In genomic region chr10:14838582-14839304, GRCh38 we compare ENCODE assay signal across 8 cellular contexts. TPM values are rescaled to one million over a fixed set of nuclear protein-coding genes. Genes with fewer than 3 reads are reported as not detected.
DNase-seq lines count a peak whose midpoint lies in the region; ATAC-seq and TF ChIP-seq lines count a peak whose summit lies in the region.

No MANE protein-coding gene starts in this region.

- peak overlapping the region; percentile 94 for H3K27ac ChIP-seq in A673 (ENCODE audit: low read depth, low read length, poor library complexity, severe bottlenecking)
- H3K27ac ChIP-seq in esophagus squamous epithelium = peak overlapping the region; percentile 95 to 96 (median 96)
- peak overlapping the region; percentile 94 to 97 (median 96) for H3K27ac ChIP-seq in upper lobe of left lung

- H3K27ac Mint-ChIP-seq in activated CD8-positive, alpha-beta memory T cell treated with anti-CD3 and anti-CD28 coated beads, Interleukin-2, amount 10 ng/mL, durations not matched to agents 7 days and 5 days = peak overlapping the region; percentile 94
- peak overlapping the region; percentile 95 to 99 (median 98) for H3K27ac Mint-ChIP-seq in naive thymus-derived CD8-positive, alpha-beta T cell

- no peaks in the 10 kb centered on the region for H3K27me3 ChIP-seq in A673 (replicated peaks; ENCODE audit: insufficient read depth, low read depth, low read length, poor library complexity)
- no peaks in the 10 kb centered on the region for H3K27me3 ChIP-seq in esophagus squamous epithelium
- H3K27me3 ChIP-seq in upper lobe of left lung = no peaks in the 10 kb centered on the region

- peak overlapping the region; percentile 99 for H3K4me3 ChIP-seq in A673 (ENCODE audit: low read depth, low read length, poor library complexity, severe bottlenecking)
- peak overlapping the region; percentile 76 to 99 (median 86) for H3K4me3 ChIP-seq in esophagus squamous epithelium
- peak overlapping the region; percentile 86 to 97 (median 96) for H3K4me3 ChIP-seq in upper lobe of left lung

- H3K36me3 ChIP-seq in A673 (ENCODE audit: insufficient read depth, low read length, poor library complexity, severe bottlenecking) = peaks cover 38% of the 10 kb centered on the region
- H3K36me3 ChIP-seq in esophagus squamous epithelium = peaks cover 11 to 43% (median 12%) of the 10 kb centered on the region in 3 donors
- peaks cover 5 to 37% (median 22%) of the 10 kb centered on the region in 4 donors for H3K36me3 ChIP-seq in upper lobe of left lung

- H3K9me3 Mint-ChIP-seq in activated CD8-positive, alpha-beta memory T cell treated with anti-CD3 and anti-CD28 coated beads, Interleukin-2, amount 10 ng/mL, durations not matched to agents 7 days and 5 days (ENCODE audit: low read depth) = no peaks in the 10 kb centered on the region
- no peaks in the 10 kb centered on the region for H3K9me3 Mint-ChIP-seq in naive thymus-derived CD8-positive, alpha-beta T cell

- in situ Hi-C loops in KBM-7 (cut with MboI; ENCODE audit: low pct_unique_long_range_greater_than_20kb, low sequenced_read_pairs) = loop anchor here (25.0 kb wide), 1 partner anchor 301 kb away; no protein-coding TSS in a partner anchor

- peaks cover 22% of the 10 kb centered on the region for H3K4me1 Mint-ChIP-seq in activated CD8-positive, alpha-beta memory T cell treated with anti-CD3 and anti-CD28 coated beads, Interleukin-2, amount 10 ng/mL, durations not matched to agents 7 days and 5 days
- H3K4me1 Mint-ChIP-seq in naive thymus-derived CD8-positive, alpha-beta T cell = peaks cover 11 to 41% (median 28%) of the 10 kb centered on the region in 4 donors

- WGBS in esophagus squamous epithelium, 2 donors = 0% methylated on average over 6 to 9 of the region's 60 CpGs
- 1 to 3% methylated on average over 7 to 30 of the region's 60 CpGs for WGBS in upper lobe of left lung, 2 donors

- peak overlapping the region; percentile 95 for H3K4me3 Mint-ChIP-seq in activated CD8-positive, alpha-beta memory T cell treated with anti-CD3 and anti-CD28 coated beads, Interleukin-2, amount 10 ng/mL, durations not matched to agents 7 days and 5 days
- H3K4me3 Mint-ChIP-seq in naive thymus-derived CD8-positive, alpha-beta T cell = peak overlapping the region; percentile 88 to 99 (median 94)

- H3K9me3 ChIP-seq in A673 (ENCODE audit: low read depth, low read length, poor library complexity, severe bottlenecking) (no peaks in the 10 kb centered on the region), esophagus squamous epithelium (no peaks in the 10 kb centered on the region), upper lobe of left lung (no peaks in the 10 kb centered on the region)

- TF ChIP-seq CTCF in A673 (conservative IDR thresholded peaks at IDR 0.05; ENCODE audit: low read depth, low read length) (no peak), esophagus squamous epithelium (IDR thresholded peaks at IDR 0.05) (no peak), upper lobe of left lung (IDR thresholded peaks at IDR 0.05) (no peak)

- TF ChIP-seq POLR2A in esophagus squamous epithelium (IDR thresholded peaks at IDR 0.05) = no peak
- no peak for TF ChIP-seq POLR2A in upper lobe of left lung (IDR thresholded peaks at IDR 0.05)

- H3K27me3 Mint-ChIP-seq in activated CD8-positive, alpha-beta memory T cell treated with anti-CD3 and anti-CD28 coated beads, Interleukin-2, amount 10 ng/mL, durations not matched to agents 7 days and 5 days = no peaks in the 10 kb centered on the region
- no peaks in the 10 kb centered on the region for H3K27me3 Mint-ChIP-seq in naive thymus-derived CD8-positive, alpha-beta T cell

- intact Hi-C loops in A673 (cut with micrococcal nuclease; ENCODE audit: unreplicated experiment) = loop anchor here (5.0 kb wide), 1 partner anchor 341 kb away; no protein-coding TSS in a partner anchor
- intact Hi-C loops in esophagus squamous epithelium (cut with DNase I) = no loop called here

- H3K4me1 ChIP-seq in A673 (ENCODE audit: insufficient read depth, low read length, poor library complexity, severe bottlenecking) = peaks cover 7% of the 10 kb centered on the region
- H3K4me1 ChIP-seq in esophagus squamous epithelium = peaks cover 10 to 26% (median 15%) of the 10 kb centered on the region in 3 donors
- peaks cover 15 to 19% (median 18%) of the 10 kb centered on the region in 4 donors for H3K4me1 ChIP-seq in upper lobe of left lung

- no peak for TF ChIP-seq EP300 in upper lobe of left lung (IDR thresholded peaks at IDR 0.05)

- H3K36me3 Mint-ChIP-seq in activated CD8-positive, alpha-beta memory T cell treated with anti-CD3 and anti-CD28 coated beads, Interleukin-2, amount 10 ng/mL, durations not matched to agents 7 days and 5 days = peaks cover 36% of the 10 kb centered on the region
- peaks cover 0 to 41% (median 5%) of the 10 kb centered on the region in 3 donors for H3K36me3 Mint-ChIP-seq in naive thymus-derived CD8-positive, alpha-beta T cell

- DNase-seq in A673 (ENCODE audit: low spot score) = peak; percentile 24
- DNase-seq in KBM-7 = peak; percentile 40
- DNase-seq in activated CD8-positive, alpha-beta memory T cell treated with anti-CD3 and anti-CD28 coated beads, Interleukin-2, amount 10 ng/mL, durations not matched to agents 7 days and 5 days = peak; percentile 59
- DNase-seq in esophagus squamous epithelium (lab: John Stamatoyannopoulos, UW) = no peak
- peak in 9 of 10 donors; percentile 6 to 32 (median 22) for DNase-seq in naive thymus-derived CD8-positive, alpha-beta T cell
- DNase-seq in upper lobe of left lung = peak; percentile 35 to 89
- DNase-seq in SHP77 treated with DMSO at 0.1 percent for 48 hours (lab: John Stamatoyannopoulos, UW) = no peak

- ATAC-seq in GM19023 (IDR thresholded peaks at IDR 0.05; ENCODE audit: unreplicated experiment) (peak; percentile 4), upper lobe of left lung (ENCODE audit: low FRiP score in 2 of 2) (peak in 1 of 2 donors; percentile 48)
- peak; percentile 9 for ATAC-seq in activated CD8-positive, alpha-beta memory T cell treated with anti-CD3 and anti-CD28 coated beads, Interleukin-2, amount 10 ng/mL, durations not matched to agents 7 days and 5 days
- ATAC-seq in naive thymus-derived CD8-positive, alpha-beta T cell = peak; percentile 3 to 10

- CTCF ChIA-PET in A673 (lab: Charles Lee) = interaction anchor here (0.6 to 0.9 kb wide), 2 partner anchors 40 to 250 kb away, joined by 3 to 5 read pairs; partner anchors contain the start of gene SUV39H2
- CTCF ChIA-PET in activated CD8-positive, alpha-beta memory T cell treated with anti-CD3 and anti-CD28 coated beads, Interleukin-2, amount 10 ng/mL, durations not matched to agents 7 days and 5 days (lab: Charles Lee) = interaction anchor here (0.9 to 4.1 kb wide), 14 partner anchors 9 to 340 kb away, joined by 3 to 18 read pairs (median 6); partner anchors contain the start of gene SUV39H2

- BruUV-seq in A673 (replicated peaks; lab: Mats Ljungman, UMichigan) = no TSS peak

- POLR2A ChIA-PET in A673 (lab: Charles Lee; ENCODE audit: low non-redundant PET) = no interaction called here
- POLR2A ChIA-PET in naive thymus-derived CD8-positive, alpha-beta T cell (lab: Charles Lee) = interaction anchor here (0.9 to 4.1 kb wide), 19 partner anchors 9 to 1489 kb away, joined by 3 to 30 read pairs (median 6); partner anchors contain the start of genes DCLRE1C, MEIG1 and SUV39H2

RNA-seq across cellular contexts. Expression of gene HSPA14, which starts 0.6 kb away (rescaled TPM):
- total RNA-seq in A673 (2021) (42.2 and 46.9 TPM in 2 replicates), esophagus squamous epithelium (10 to 100 TPM; 12.5 to 21.4 (median 13.1) TPM), upper lobe of left lung (10 to 100 TPM in 2 of 6 donors, 1 to 10 TPM in 4; 4.3 to 14.7 (median 9.4) TPM)
- 10 to 100 TPM; 26.4 to 35.0 TPM for total RNA-seq in activated CD8-positive, alpha-beta memory T cell treated with anti-CD3 and anti-CD28 coated beads, Interleukin-2, amount 10 ng/mL, durations not matched to agents 7 days and 5 days
- 10 to 100 TPM; 16.7 to 18.1 TPM for total RNA-seq in naive thymus-derived CD8-positive, alpha-beta T cell
- 10 to 100 TPM; 15.1 to 18.9 (median 17.6) TPM for polyA plus RNA-seq in naive thymus-derived CD8-positive, alpha-beta T cell

RNA-seq across cellular contexts. Expression of gene MSANTD7, which starts 0.6 kb away (rescaled TPM):
- 19.1 and 20.3 TPM in 2 replicates for total RNA-seq in A673 (2021)
- total RNA-seq in activated CD8-positive, alpha-beta memory T cell treated with anti-CD3 and anti-CD28 coated beads, Interleukin-2, amount 10 ng/mL, durations not matched to agents 7 days and 5 days = 10 to 100 TPM; 20.1 to 21.0 TPM
- total RNA-seq in esophagus squamous epithelium = 1 to 10 TPM; 7.3 to 9.2 (median 8.2) TPM
- total RNA-seq in naive thymus-derived CD8-positive, alpha-beta T cell = 10 to 100 TPM; 13.6 to 15.3 TPM
- polyA plus RNA-seq in naive thymus-derived CD8-positive, alpha-beta T cell = 1 to 10 TPM; 4.6 to 9.9 (median 9.2) TPM
- total RNA-seq in upper lobe of left lung = 10 to 100 TPM in 1 of 6 donors, 1 to 10 TPM in 5; 5.9 to 13.9 (median 7.5) TPM

RNA-seq across cellular contexts. Expression of gene CDNF, which starts 0.9 kb away (rescaled TPM):
- total RNA-seq in A673 (2021) (0.34 and 0.83 TPM in 2 replicates), esophagus squamous epithelium (1 to 10 TPM in 2 of 4 donors, not detected in 2; 1.1 to 1.3 TPM), upper lobe of left lung (10 to 100 TPM in 1 of 6 donors, 1 to 10 TPM in 3, under 1 TPM in 2; 0.89 to 34.6 (median 1.7) TPM)
- total RNA-seq in activated CD8-positive, alpha-beta memory T cell treated with anti-CD3 and anti-CD28 coated beads, Interleukin-2, amount 10 ng/mL, durations not matched to agents 7 days and 5 days = under 1 TPM; 0.50 to 0.94 TPM
- 1 to 10 TPM; 4.9 to 6.2 TPM for total RNA-seq in naive thymus-derived CD8-positive, alpha-beta T cell
- polyA plus RNA-seq in naive thymus-derived CD8-positive, alpha-beta T cell = 1 to 10 TPM; 1.4 to 2.6 (median 2.2) TPM

RNA-seq across cellular contexts. Expression of gene SUV39H2, which starts 39.9 kb away (rescaled TPM):
- 78.8 and 83.2 TPM in 2 replicates for total RNA-seq in A673 (2021)
- 10 to 100 TPM; 33.4 to 40.3 TPM for total RNA-seq in activated CD8-positive, alpha-beta memory T cell treated with anti-CD3 and anti-CD28 coated beads, Interleukin-2, amount 10 ng/mL, durations not matched to agents 7 days and 5 days
- 10 to 100 TPM in 1 of 4 donors, 1 to 10 TPM in 3; 5.6 to 13.2 (median 8.9) TPM for total RNA-seq in esophagus squamous epithelium
- 1 to 10 TPM; 3.9 to 4.4 TPM for total RNA-seq in naive thymus-derived CD8-positive, alpha-beta T cell
- 1 to 10 TPM; 2.8 to 8.6 (median 3.7) TPM for polyA plus RNA-seq in naive thymus-derived CD8-positive, alpha-beta T cell
- 1 to 10 TPM; 1.6 to 4.9 (median 3.7) TPM for total RNA-seq in upper lobe of left lung

Comparison
In these comparisons a context has a peak if more than half of its experiments do, and no peak if none do; other contexts are left out.
1. DNase-seq: peak in A673 (single experiment), KBM-7 (single experiment), activated CD8-positive, alpha-beta memory T cell treated with anti-CD3 and anti-CD28 coated beads, Interleukin-2, amount 10 ng/mL, durations not matched to agents 7 days and 5 days (single experiment), naive thymus-derived CD8-positive, alpha-beta T cell (9 of 10) and upper lobe of left lung (2 of 2); none in esophagus squamous epithelium (single experiment) and SHP77 treated with DMSO at 0.1 percent for 48 hours (single experiment).
2. Peak in every context shown above with its lines, with median percentiles within 50 percentile points of each other: H3K27ac ChIP-seq and H3K4me3 ChIP-seq.